In genomic region chr6:10583509-10583908, GRCh38 we compare ENCODE assay signal across 9 cellular contexts.
A peak's percentile ranks its signal among the peaks of the same experiment; 100 is the strongest.
DNase-seq lines count a peak whose midpoint lies in the region; ATAC-seq lines count a peak whose summit lies in the region.
"Had no signal": no experiment of that assay in that cellular context is flagged by ENCODE, and none has a peak within 500 bp of the region (broad histone marks: within the 10 kb centered on the region; RNA-seq: fewer than 3 reads in every experiment).

No MANE protein-coding gene starts in this region.

- H2BK15ac ChIP-seq in mesendoderm (replicated peaks; ENCODE audit: low read depth) = no peak overlapping the region

- H3K4me2 ChIP-seq in mesendoderm (ENCODE audit: low read length) = peak overlapping the region; percentile 1

- peak overlapping the region; percentile 41 for H3K4ac ChIP-seq in mesendoderm (ENCODE audit: low read depth, low read length)

- H3K9me3 Mint-ChIP-seq in dendritic cell treated with granulocyte-macrophage colony-stimulating factor and Interleukin-4, amounts not matched to agents 40 ng/mL and 50 ng/mL, for 4 days = no peaks in the 10 kb centered on the region
- H3K9me3 Mint-ChIP-seq in T-cell = no peaks in the 10 kb centered on the region

- H3K9me3 ChIP-seq in ES-I3 (ENCODE audit: control insufficient read depth, insufficient read depth, low read length) (no peaks in the 10 kb centered on the region), HUES48 (ENCODE audit: control insufficient read depth, insufficient read depth, low read length) (no peaks in the 10 kb centered on the region)
- H3K9me3 ChIP-seq: breast epithelium, SJSA1 had no signal

- peak overlapping the region; percentile 23 for H3K9ac ChIP-seq in ES-I3 (ENCODE audit: low read depth, low read length)
- H3K9ac ChIP-seq in HUES48 (ENCODE audit: low read depth, low read length) = peak overlapping the region; percentile 18; the same call in 1 of the 2 replicates
- peak overlapping the region; percentile 72 for H3K9ac ChIP-seq in mesendoderm (ENCODE audit: low read length)

- no peak overlapping the region for H4K5ac ChIP-seq in mesendoderm (ENCODE audit: low read length)

- peaks cover 54% of the 10 kb centered on the region for H3K4me1 Mint-ChIP-seq in dendritic cell treated with granulocyte-macrophage colony-stimulating factor and Interleukin-4, amounts not matched to agents 40 ng/mL and 50 ng/mL, for 4 days (ENCODE audit: low read depth)
- peaks cover 2 to 13% (median 3%) of the 10 kb centered on the region in 3 donors for H3K4me1 Mint-ChIP-seq in T-cell

- peak overlapping the region; percentile 79 for H3K27ac Mint-ChIP-seq in dendritic cell treated with granulocyte-macrophage colony-stimulating factor and Interleukin-4, amounts not matched to agents 40 ng/mL and 50 ng/mL, for 4 days
- no peak overlapping the region for H3K27ac Mint-ChIP-seq in T-cell

- peak overlapping the region; percentile 33 for H2BK120ac ChIP-seq in mesendoderm (ENCODE audit: low read depth, low read length)

- peaks cover 7% of the 10 kb centered on the region for H3K36me3 Mint-ChIP-seq in dendritic cell treated with granulocyte-macrophage colony-stimulating factor and Interleukin-4, amounts not matched to agents 40 ng/mL and 50 ng/mL, for 4 days (ENCODE audit: low read depth)
- peaks cover 7% of the 10 kb centered on the region for H3K36me3 Mint-ChIP-seq in T-cell

- H3K56ac ChIP-seq in mesendoderm (ENCODE audit: low read length) = peak overlapping the region; percentile 95

- H2AK5ac ChIP-seq in mesendoderm (ENCODE audit: low read length) = no peak overlapping the region

- H3K27me3 ChIP-seq in HUES48 (ENCODE audit: control insufficient read depth, insufficient read depth, low read length) (no peaks in the 10 kb centered on the region), mesendoderm (ENCODE audit: insufficient read depth, low read length, poor library complexity) (no peaks in the 10 kb centered on the region)
- H3K27me3 ChIP-seq: breast epithelium, SJSA1 had no signal

- CTCF ChIA-PET in T-cell (lab: Charles Lee) = no interaction called here

- ATAC-seq in T-cell (replicated peaks in 1 of 4) = no peak

- H3K18ac ChIP-seq in mesendoderm (ENCODE audit: low read length) = peak overlapping the region; percentile 75

- peak; percentile 79 for DNase-seq in mesendoderm
- DNase-seq in SW 1271 (lab: John Stamatoyannopoulos, UW) = no peak
- DNase-seq in T-cell = no peak
- no peak for DNase-seq in SW480 (ENCODE audit: low spot score)

- WGBS in mesendoderm (ENCODE audit: extremely low coverage, insufficient coverage, low lambda C conversion rate) = no CpG with 5 or more reads among the region's 3 CpGs

- peak overlapping the region; percentile 31 for H3K4me3 ChIP-seq in HUES48 (ENCODE audit: low read depth, low read length)
- no peak overlapping the region for H3K4me3 ChIP-seq in mesendoderm (ENCODE audit: low read length)
- H3K4me3 ChIP-seq: breast epithelium, SJSA1 had no signal

- peak overlapping the region; percentile 99 for H2BK5ac ChIP-seq in mesendoderm (ENCODE audit: low read length)

- H3K79me1 ChIP-seq in mesendoderm (ENCODE audit: low read length) = peaks cover 3% of the 10 kb centered on the region

- peak overlapping the region; percentile 56 for H3K4me3 Mint-ChIP-seq in dendritic cell treated with granulocyte-macrophage colony-stimulating factor and Interleukin-4, amounts not matched to agents 40 ng/mL and 50 ng/mL, for 4 days
- H3K4me3 Mint-ChIP-seq in T-cell = no peak overlapping the region

- POLR2A ChIA-PET in T-cell (lab: Charles Lee) = no interaction called here

- H3K27ac ChIP-seq in HUES48 (ENCODE audit: low read depth, low read length) (peak overlapping the region; percentile 94), mesendoderm (ENCODE audit: low read depth, low read length) (peak overlapping the region; percentile 93)
- H3K27ac ChIP-seq: breast epithelium, SJSA1 had no signal

- H3K79me2 ChIP-seq in mesendoderm (ENCODE audit: control insufficient read depth, insufficient read depth, low read length) = peaks cover 25% of the 10 kb centered on the region

- no peak overlapping the region for H4K8ac ChIP-seq in mesendoderm (ENCODE audit: low read depth, low read length)

- H3K36me3 ChIP-seq in ES-I3 (ENCODE audit: insufficient read depth, low read length) (no peaks in the 10 kb centered on the region), HUES48 (ENCODE audit: control insufficient read depth, insufficient read depth, low read length) (no peaks in the 10 kb centered on the region; the same call in 1 of the 2 replicates), mesendoderm (ENCODE audit: control insufficient read depth, insufficient read depth, low read length) (no peaks in the 10 kb centered on the region)
- H3K36me3 ChIP-seq: breast epithelium had no signal

- H3K4me1 ChIP-seq in ES-I3 (ENCODE audit: insufficient read depth, low read length) (peaks cover 48% of the 10 kb centered on the region), HUES48 (ENCODE audit: control insufficient read depth, insufficient read depth, low read length) (peaks cover 61% of the 10 kb centered on the region), mesendoderm (ENCODE audit: control insufficient read depth, low read depth, low read length) (peaks cover 35% of the 10 kb centered on the region)
- H3K4me1 ChIP-seq: SJSA1 had no signal

- H3K27me3 Mint-ChIP-seq in dendritic cell treated with granulocyte-macrophage colony-stimulating factor and Interleukin-4, amounts not matched to agents 40 ng/mL and 50 ng/mL, for 4 days = no peaks in the 10 kb centered on the region
- no peaks in the 10 kb centered on the region for H3K27me3 Mint-ChIP-seq in T-cell

- intact Hi-C loops in dendritic cell treated with granulocyte-macrophage colony-stimulating factor and Interleukin-4, amounts not matched to agents 40 ng/mL and 50 ng/mL, for 4 days (cut with micrococcal nuclease) = no loop called here

- no peak overlapping the region for H3K23ac ChIP-seq in mesendoderm (ENCODE audit: low read length)

Comparison
In these comparisons a context has a peak if more than half of its experiments do, and no peak if none do; other contexts are left out.
1. H3K9ac ChIP-seq: peak in every context shown above with its lines; median percentile 72 in mesendoderm; 23 in ES-I3; 18 in HUES48.